8 cellular contexts compared by ENCODE assay signal in the genomic region with DNA sequence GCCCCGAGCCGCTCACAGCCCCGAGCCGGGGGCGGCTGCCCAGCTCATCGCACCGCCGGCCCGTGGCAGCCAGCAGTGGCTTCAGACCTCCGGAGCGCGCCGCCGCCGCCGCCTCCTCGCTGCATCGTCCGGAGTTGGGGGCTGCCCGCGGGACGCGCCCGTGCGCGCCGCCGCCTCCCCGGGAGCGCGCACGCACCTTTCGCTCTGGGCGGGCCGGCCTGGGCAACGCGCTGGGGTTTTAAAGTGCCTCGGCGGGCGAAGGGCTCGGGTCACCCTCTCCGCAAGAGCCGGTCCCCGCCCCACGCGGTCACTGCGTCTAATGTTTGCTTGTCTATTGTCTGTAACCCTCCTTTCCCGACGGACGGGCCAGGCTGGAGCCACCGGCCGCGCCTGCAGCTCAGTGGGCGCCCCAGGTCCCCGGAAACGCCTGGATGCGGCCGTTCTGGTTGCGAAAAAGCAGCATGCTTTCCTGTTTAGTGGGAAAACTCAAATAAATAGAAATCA. TPM values are rescaled to one million over a fixed set of nuclear protein-coding genes. Genes with fewer than 3 reads are reported as not detected.
DNase-seq lines count a peak whose midpoint lies in the region; FAIRE-seq and TF ChIP-seq lines count a peak whose summit lies in the region.

Gene RYK (minus strand): TSS at position 143 of the 504 bp plus-strand sequence. CDS start 205 bp downstream, outside the sequence.

- no peak within 1 kb of the TSS for H3T11ph ChIP-seq in H9 (ENCODE audit: low read length)

- H4K5ac ChIP-seq in H9 (ENCODE audit: insufficient read length, low read depth, low read length): no peak within 1 kb of the TSS

- peaks cover 46 to 58% of the 10 kb centered on the region in 2 experiments for H3K4me1 Mint-ChIP-seq in H9

- peaks cover 8% of the 10 kb centered on the region for H3K23me2 ChIP-seq in H9 (ENCODE audit: insufficient read length, low read depth, low read length, poor library complexity, severe bottlenecking)

- peak within 1 kb of the TSS; percentile 76 to 96 (median 85) for H3K27ac Mint-ChIP-seq in H9

- FAIRE-seq in frontal cortex (lab: Jason Lieb, UNC): no peak

- peak within 1 kb of the TSS; percentile 97 for H3K18ac ChIP-seq in H9 (ENCODE audit: insufficient read length, low read depth, low read length)

- peak within 1 kb of the TSS; percentile 84 for H2BK120ac ChIP-seq in H9 (ENCODE audit: low read depth, low read length, poor library complexity, severe bottlenecking)

- peak within 1 kb of the TSS; percentile 91 for H3K14ac ChIP-seq in H9 (ENCODE audit: insufficient read depth, low read length)

- H4K20me1 ChIP-seq in H9 (ENCODE audit: control insufficient read depth, insufficient read depth, insufficient read length): no peaks in the 10 kb centered on the region

- H3K4ac ChIP-seq in H9 (ENCODE audit: low read depth, low read length): no peak within 1 kb of the TSS

- peaks cover 9 to 28% (median 20%) of the 10 kb centered on the region in 3 experiments; a peak in 6 of 7 replicates for H3K36me3 Mint-ChIP-seq in H9 (ENCODE audit: insufficient read depth in 1 of 3, low read depth in 3 of 3)

- no peak within 1 kb of the TSS for H2AFZ ChIP-seq in H9 (ENCODE audit: low read length)

- peak within 1 kb of the TSS; percentile 88 for H3K4me2 ChIP-seq in H9 (ENCODE audit: insufficient read depth, insufficient read length, low read length)

- peak within 1 kb of the TSS; percentile 89 to 94 for H3K4me3 Mint-ChIP-seq in H9

- no peak within 1 kb of the TSS for H2BK12ac ChIP-seq in H9 (ENCODE audit: insufficient read length, low read depth, low read length)

- H3K23ac ChIP-seq in H9 (ENCODE audit: insufficient read length, low read depth, low read length): no peak within 1 kb of the TSS

- WGBS in H9 (ENCODE audit: extremely low coverage, insufficient read length, low lambda C conversion rate): no CpG with 5 or more reads among the region's 59 CpGs

- DNase-seq in H9: peak; percentile 85
- DNase-seq in MG63: peak; percentile 85
- DNase-seq in SJCRH30: peak; percentile 92 to 95
- peak; percentile 79 for DNase-seq in activated naive CD4-positive, alpha-beta T cell treated with Interleukin-2 at 50 U/mL for 16 hours
- DNase-seq in frontal cortex (ENCODE audit: low spot score in 2 of 2): peak; percentile 86 to 87
- peak in 48 of 49 donors; percentile 11 to 86 (median 64) for DNase-seq in substantia nigra (lab: John Stamatoyannopoulos, UW)

- H3K9ac ChIP-seq in ES-I3 (ENCODE audit: low read depth, low read length) (peak within 1 kb of the TSS; percentile 55), H9 (ENCODE audit: extremely low read depth, insufficient read length, low read length) (peak within 1 kb of the TSS; percentile 54)

- H3K79me2 ChIP-seq in H9 (ENCODE audit: insufficient read depth, low read length): peaks cover 22% of the 10 kb centered on the region; the same call in 1 of the 2 replicates

- H2BK20ac ChIP-seq in H9 (ENCODE audit: low read depth, low read length, poor library complexity, severe bottlenecking): no peak within 1 kb of the TSS

- no peak within 1 kb of the TSS for H4K91ac ChIP-seq in H9 (ENCODE audit: insufficient read length, low read depth, low read length)

- H3K9me3 ChIP-seq in ES-I3 (ENCODE audit: control insufficient read depth, insufficient read depth, low read length): peaks cover 6% of the 10 kb centered on the region; the same call in 1 of the 2 replicates
- no peaks in the 10 kb centered on the region for H3K9me3 ChIP-seq in H9 (ENCODE audit: control insufficient read depth, low read depth, low read length)
- no peaks in the 10 kb centered on the region for H3K9me3 ChIP-seq in MG63
- H3K9me3 ChIP-seq in SJCRH30 (replicated peaks): no peaks in the 10 kb centered on the region
- H3K9me3 ChIP-seq in neutrophil: no peaks in the 10 kb centered on the region

- H2BK5ac ChIP-seq in H9 (ENCODE audit: insufficient read length, low read length): no peak within 1 kb of the TSS

- H4K8ac ChIP-seq in H9 (replicated peaks; ENCODE audit: insufficient read length, low read depth, low read length): no peak within 1 kb of the TSS

- H3K56ac ChIP-seq in H9 (ENCODE audit: insufficient read length, low read depth, low read length): no peak within 1 kb of the TSS

- H3K4me3 ChIP-seq in MG63 (peak within 1 kb of the TSS; percentile 89), SJCRH30 (peak within 1 kb of the TSS; percentile 80), neutrophil (ENCODE audit: low read depth in 1 of 2, low read length in 1 of 2) (peak within 1 kb of the TSS; percentile 72 to 82)

- H2AK5ac ChIP-seq in H9 (ENCODE audit: insufficient read length, low read length): no peak within 1 kb of the TSS

- no peak for TF ChIP-seq CTCF in H9 (conservative IDR thresholded peaks at IDR 0.05)
- no peak for TF ChIP-seq CTCF in neutrophil (IDR thresholded peaks at IDR 0.05)

- H3K9me3 Mint-ChIP-seq in H9: peaks cover 14% of the 10 kb centered on the region in 2 experiments

- H3K4me1 ChIP-seq in ES-I3 (ENCODE audit: insufficient read depth, low read length) (peaks cover 19% of the 10 kb centered on the region), H9 (ENCODE audit: insufficient read depth, low read length) (peaks cover 15% of the 10 kb centered on the region; the same call in 1 of the 2 replicates), SJCRH30 (peaks cover 11% of the 10 kb centered on the region), neutrophil (ENCODE audit: control insufficient read depth in 1 of 2, insufficient read depth in 1 of 2, low read depth in 1 of 2, low read length in 1 of 2) (peaks cover 10 to 11% of the 10 kb centered on the region in 2 experiments)

- no peaks in the 10 kb centered on the region for H3K27me3 Mint-ChIP-seq in H9 (ENCODE audit: low read depth)

- H3K36me3 ChIP-seq in ES-I3 (ENCODE audit: insufficient read depth, low read length) (no peaks in the 10 kb centered on the region), MG63 (peaks cover 1% of the 10 kb centered on the region), SJCRH30 (no peaks in the 10 kb centered on the region), neutrophil (no peaks in the 10 kb centered on the region)

- no peak within 1 kb of the TSS for H2BK15ac ChIP-seq in H9 (ENCODE audit: low read depth, low read length)

- H3K27me3 ChIP-seq in H9 (ENCODE audit: insufficient read depth, low read length) (no peaks in the 10 kb centered on the region), MG63 (no peaks in the 10 kb centered on the region; the same call in 1 of the 2 replicates), SJCRH30 (no peaks in the 10 kb centered on the region), neutrophil (no peaks in the 10 kb centered on the region)

- H3K27ac ChIP-seq in H9 (ENCODE audit: insufficient read length, low read depth, low read length): no peak within 1 kb of the TSS
- peak within 1 kb of the TSS; percentile 69 for H3K27ac ChIP-seq in SJCRH30
- peak within 1 kb of the TSS; percentile 79 for H3K27ac ChIP-seq in neutrophil
- H3K27ac ChIP-seq in substantia nigra (ENCODE audit: low read depth, low read length, poor library complexity, severe bottlenecking): peak within 1 kb of the TSS; percentile 80

- no peaks in the 10 kb centered on the region for H3K79me1 ChIP-seq in H9 (ENCODE audit: insufficient read depth, low read depth, low read length, poor library complexity, severe bottlenecking)

RNA-seq across cellular contexts. Expression of gene RYK, which starts in this region (rescaled TPM):
- total RNA-seq in H9 (2021): 57.7 and 60.6 TPM in 2 replicates
- 107 and 128 TPM in 2 replicates for total RNA-seq in MG63 (2014; rRNA removed; shearing (Covaris generic); ENCODE audit: low replicate concordance)
- total RNA-seq in SJCRH30 (2014; rRNA removed; shearing (Covaris generic)): 88.6 and 91.7 TPM in 2 replicates
- 89.3 TPM for total RNA-seq in frontal cortex
